ENCODE assay signal across 8 cellular contexts in the genomic region with DNA sequence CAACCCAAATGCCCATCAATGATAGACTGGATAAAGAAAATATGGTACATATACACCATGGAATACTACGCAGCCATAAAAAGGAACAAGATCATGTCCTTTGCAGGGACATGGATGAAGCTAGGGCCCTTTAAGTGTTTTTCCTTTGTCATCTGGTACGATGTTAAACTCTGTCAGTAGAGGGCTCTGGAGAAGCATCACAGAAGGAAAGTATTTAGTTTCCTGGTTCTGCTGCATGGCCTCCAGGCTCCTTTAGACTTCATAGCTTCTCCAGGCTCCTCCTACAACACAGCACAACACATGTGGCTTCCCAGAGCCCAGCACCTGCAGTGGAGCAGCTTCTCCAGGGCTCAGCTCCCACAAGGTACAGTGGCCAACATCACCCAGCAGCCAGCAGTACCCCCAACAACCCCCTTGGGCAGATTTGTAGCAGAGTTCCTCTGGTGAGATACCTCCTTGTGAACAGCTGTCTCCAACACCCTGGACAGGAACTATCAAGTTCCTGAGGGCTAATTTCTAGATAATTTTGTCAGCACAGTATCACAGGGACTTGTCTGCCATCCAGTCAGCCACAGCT.
DNase-seq lines count a peak whose midpoint lies in the region; ATAC-seq, FAIRE-seq and TF ChIP-seq lines count a peak whose summit lies in the region.

No MANE protein-coding gene starts in this region.

- H4K8ac ChIP-seq in H1 (ENCODE audit: extremely low read depth, insufficient read depth, low read length), result no peak overlapping the region

- H3K18ac ChIP-seq in H1 (ENCODE audit: extremely low read depth, low read length), result no peak overlapping the region

- ATAC-seq in GM19043 (IDR thresholded peaks at IDR 0.05; ENCODE audit: low read depth, unreplicated experiment), result peak; percentile 60
- ATAC-seq in upper lobe of left lung (ENCODE audit: low FRiP score in 2 of 2), result peak in 1 of 2 donors; percentile 57

- POLR2A ChIA-PET in H1 (lab: Charles Lee; ENCODE audit: partially characterized antibody), result no interaction called here

- no peak overlapping the region for H2AK5ac ChIP-seq in H1 (ENCODE audit: low read depth, low read length)

- H2BK12ac ChIP-seq in H1 (ENCODE audit: low read depth, low read length), result no peak overlapping the region

- CTCF ChIA-PET in H1 (lab: Charles Lee; ENCODE audit: partially characterized antibody), result interaction anchor here (0.6 to 1.1 kb wide), 5 partner anchors 9 to 945 kb away, joined by 3 read pairs; no protein-coding TSS in a partner anchor

- H2BK5ac ChIP-seq in H1 (ENCODE audit: low read depth, low read length), result no peak overlapping the region

- H3K4me3 ChIP-seq in AG10803 (ENCODE audit: low read length) (no peak overlapping the region), H1 (ENCODE audit: extremely low read depth in 1 of 4, insufficient read depth in 2 of 4, low read depth in 3 of 4, low read length in 4 of 4) (no peak overlapping the region), upper lobe of left lung (no peak overlapping the region), thyroid gland (replicated peaks in 1 of 3) (no peak overlapping the region)

- H3K14ac ChIP-seq in H1 (ENCODE audit: insufficient read length), result no peak overlapping the region

- TF ChIP-seq CTCF in AG10803 (conservative IDR thresholded peaks at IDR 0.05; ENCODE audit: low read length), result peak; percentile 60
- no peak for TF ChIP-seq CTCF in H1 (IDR thresholded peaks at IDR 0.05; ENCODE audit: control extremely low read depth in 1 of 3, insufficient read depth in 1 of 3, low read depth in 1 of 3, low read length in 3 of 3)
- peak; percentile 23 to 40 (median 32) for TF ChIP-seq CTCF in upper lobe of left lung (IDR thresholded peaks at IDR 0.05)
- TF ChIP-seq CTCF in thyroid gland (IDR thresholded peaks at IDR 0.05), result peak in 2 of 6 experiments; percentile 6 to 10

- H3K4ac ChIP-seq in H1 (replicated peaks; ENCODE audit: insufficient read length, low read depth, low read length), result no peak overlapping the region

- H3K27ac ChIP-seq in H1 (ENCODE audit: low read depth, low read length), result no peak overlapping the region
- peak overlapping the region in 1 of 4 donors; percentile 48 for H3K27ac ChIP-seq in upper lobe of left lung
- no peak overlapping the region for H3K27ac ChIP-seq in thyroid gland

- 97% methylated on average over 2 of the region's 2 CpGs; no CpG with 5 or more reads in 1 of the 2 experiments for WGBS in H1 (ENCODE audit: extremely low coverage in 1 of 2, insufficient coverage in 1 of 2, insufficient read length in 1 of 2, insufficient replicate concordance in 2 of 2, low coverage in 1 of 2, low lambda C conversion rate in 2 of 2, missing lambda C conversion rate in 1 of 2), 2 experiments
- 59 to 64% methylated on average over 2 of the region's 2 CpGs for WGBS in upper lobe of left lung, 2 donors
- WGBS in thyroid gland, 2 donors, result 61 to 77% methylated on average over 2 of the region's 2 CpGs

- no peak overlapping the region for H3K9ac ChIP-seq in H1 (replicated peaks in 1 of 4; ENCODE audit: extremely low read depth in 1 of 4, low read depth in 3 of 4, low read length in 3 of 4)

- no peaks in the 10 kb centered on the region for H3K27me3 ChIP-seq in H1 (replicated peaks in 1 of 4; ENCODE audit: control insufficient read depth in 3 of 4, extremely low read depth in 1 of 4, insufficient read depth in 3 of 4, low read length in 3 of 4)
- H3K27me3 ChIP-seq in upper lobe of left lung, result no peaks in the 10 kb centered on the region
- H3K27me3 ChIP-seq in thyroid gland, result no peaks in the 10 kb centered on the region

- no peaks in the 10 kb centered on the region for H4K20me1 ChIP-seq in H1 (replicated peaks in 1 of 2; ENCODE audit: control insufficient read depth in 1 of 2, insufficient read depth in 2 of 2, low read length in 2 of 2)

- DNase-seq in AG10803 (ENCODE audit: low read depth), result peak; percentile 71
- DNase-seq in MV-4-11 (lab: John Stamatoyannopoulos, UW), result peak; percentile 69
- no peak for DNase-seq in H1 (ENCODE audit: low read depth in 1 of 2, low spot score in 2 of 2)
- no peak for DNase-seq in upper lobe of left lung
- no peak for DNase-seq in thyroid gland
- no peak for DNase-seq in stimulated activated CD4-positive, alpha-beta T cell treated with anti-CD3 and anti-CD28 coated beads, Interleukin-4, amount 100 ng/mL, for 4 hours
- DNase-seq in NCI-H2196 (lab: John Stamatoyannopoulos, UW; ENCODE audit: unreplicated experiment), result no peak

- H3K23me2 ChIP-seq in H1 (ENCODE audit: low read depth, low read length), result no peaks in the 10 kb centered on the region

- H2BK15ac ChIP-seq in H1 (ENCODE audit: low read length), result no peak overlapping the region

- H3K36me3 ChIP-seq in H1 (ENCODE audit: control insufficient read depth in 2 of 4, insufficient read depth in 4 of 4, low read length in 3 of 4) (no peaks in the 10 kb centered on the region), upper lobe of left lung (no peaks in the 10 kb centered on the region), thyroid gland (no peaks in the 10 kb centered on the region)

- no peak for TF ChIP-seq POLR2A in H1 (IDR thresholded peaks at IDR 0.05; ENCODE audit: control extremely low read depth in 1 of 2, low read depth in 2 of 2, low read length in 2 of 2)
- no peak for TF ChIP-seq POLR2A in upper lobe of left lung (IDR thresholded peaks at IDR 0.05)
- TF ChIP-seq POLR2A in thyroid gland (IDR thresholded peaks at IDR 0.05), result no peak

- TF ChIP-seq RAD21 in H1 (IDR thresholded peaks at IDR 0.05 in 1 of 2, conservative IDR thresholded peaks at IDR 0.05 in 1 of 2; ENCODE audit: low read depth in 2 of 2, low read length in 2 of 2), result peak; percentile 10 to 11; a peak in 2 of 4 replicates

- no peak overlapping the region for H4K5ac ChIP-seq in H1 (ENCODE audit: insufficient read length, low read depth, low read length)

- H3K79me2 ChIP-seq in H1 (ENCODE audit: control insufficient read depth in 1 of 2, insufficient read depth in 2 of 2, low read length in 2 of 2), result no peaks in the 10 kb centered on the region

- H3K4me1 ChIP-seq in H1 (replicated peaks in 1 of 4; ENCODE audit: control insufficient read depth in 3 of 4, insufficient read depth in 4 of 4, low read length in 3 of 4) (peaks cover 0 to 6% (median 0%) of the 10 kb centered on the region in 4 experiments; a peak in 1 of 7 replicates), upper lobe of left lung (peaks cover 0 to 3% (median 1%) of the 10 kb centered on the region in 4 donors), thyroid gland (no peaks in the 10 kb centered on the region)

- H3K9me3 ChIP-seq in H1 (ENCODE audit: insufficient read depth in 2 of 2, low read depth in 1 of 2, low read length in 1 of 2) (no peaks in the 10 kb centered on the region), upper lobe of left lung (no peaks in the 10 kb centered on the region), thyroid gland (no peaks in the 10 kb centered on the region)

- H2BK20ac ChIP-seq in H1 (ENCODE audit: low read length), result no peak overlapping the region

- H2AFZ ChIP-seq in H1 (ENCODE audit: low read length), result no peak overlapping the region

- H3K4me2 ChIP-seq in H1 (ENCODE audit: insufficient read depth in 1 of 2, low read depth in 2 of 2, low read length in 2 of 2), result no peak overlapping the region

- TF ChIP-seq EP300 in H1 (IDR thresholded peaks at IDR 0.05; ENCODE audit: borderline replicate concordance in 1 of 2, low read depth in 2 of 2, low read length in 2 of 2) (no peak), upper lobe of left lung (IDR thresholded peaks at IDR 0.05) (no peak)

- no peak overlapping the region for H3K23ac ChIP-seq in H1 (ENCODE audit: insufficient read length)

- no peak for FAIRE-seq in H1 (lab: Jason Lieb, UNC)

- H3K56ac ChIP-seq in H1 (replicated peaks; ENCODE audit: insufficient read length, low read depth, low read length), result no peak overlapping the region

- no peak overlapping the region for H2BK120ac ChIP-seq in H1 (replicated peaks; ENCODE audit: low read depth, low read length)

- intact Hi-C loops in thyroid gland (cut with DNase I), result no loop called here

- no peaks in the 10 kb centered on the region for H3K79me1 ChIP-seq in H1 (ENCODE audit: low read depth, low read length)

- H4K91ac ChIP-seq in H1 (replicated peaks; ENCODE audit: insufficient read length, low read length), result no peak overlapping the region

TF ChIP-seq in H1, 55 proteins besides CTCF, POLR2A, EP300 and RAD21:
- TF ChIP-seq BCL11A (IDR thresholded peaks at IDR 0.05; ENCODE audit: low read depth in 2 of 2, low read length in 2 of 2) (no peak), CREB1 (IDR thresholded peaks at IDR 0.05) (no peak), TAF7 (optimal IDR thresholded peaks at IDR 0.05; ENCODE audit: borderline replicate concordance, low read depth, low read length) (no peak), YY1 (IDR thresholded peaks at IDR 0.05; ENCODE audit: low read depth, low read length) (no peak), NRF1 (IDR thresholded peaks at IDR 0.05; ENCODE audit: low read depth, low read length) (no peak), SUZ12 (IDR thresholded peaks at IDR 0.05; ENCODE audit: low read length) (no peak), CBX8 (IDR thresholded peaks at IDR 0.05; ENCODE audit: borderline replicate concordance, low read depth, low read length) (no peak)

Comparison
In these comparisons a context has a peak if more than half of its experiments do, and no peak if none do; other contexts are left out.
1. DNase-seq: peak in AG10803 (single experiment) and MV-4-11 (single experiment); none in H1 (0 of 2), upper lobe of left lung (0 of 2), thyroid gland (0 of 2), stimulated activated CD4-positive, alpha-beta T cell treated with anti-CD3 and anti-CD28 coated beads, Interleukin-4, amount 100 ng/mL, for 4 hours (0 of 2) and NCI-H2196 (single experiment).
2. CTCF ChIP-seq: peak in AG10803 (single experiment) and upper lobe of left lung (6 of 6); none in H1 (0 of 3).